14 cellular contexts compared by ENCODE assay signal in genomic region chr10:1643911-1644810, GRCh38.
A peak's percentile ranks its signal among the peaks of the same experiment; 100 is the strongest.
DNase-seq lines count a peak whose midpoint lies in the region; ATAC-seq and TF ChIP-seq lines count a peak whose summit lies in the region.
"Had no signal": no experiment of that assay in that cellular context is flagged by ENCODE, and none has a peak within 500 bp of the region (broad histone marks: within the 10 kb centered on the region; RNA-seq: fewer than 3 reads in every experiment).

No MANE protein-coding gene starts in this region.

- no peaks in the 10 kb centered on the region for H3K27me3 ChIP-seq in MG63
- H3K27me3 ChIP-seq: gastrocnemius medialis had no signal

- no peaks in the 10 kb centered on the region for H3K9me3 ChIP-seq in MG63
- H3K9me3 ChIP-seq: gastrocnemius medialis had no signal

- no peaks in the 10 kb centered on the region for H3K36me3 ChIP-seq in MG63
- H3K36me3 ChIP-seq: gastrocnemius medialis had no signal

- peaks cover 4% of the 10 kb centered on the region for H3K27me3 Mint-ChIP-seq in activated naive CD4-positive, alpha-beta T cell treated with anti-CD3 and anti-CD28 coated beads, Interleukin-2, amount 50 U/mL, for 24 hours
- H3K27me3 Mint-ChIP-seq in chondrocyte (ENCODE audit: low read depth) = peaks cover 1% of the 10 kb centered on the region
- peaks cover 34% of the 10 kb centered on the region for H3K27me3 Mint-ChIP-seq in type B pancreatic cell

- peak overlapping the region; percentile 61 for H3K27ac Mint-ChIP-seq in activated naive CD4-positive, alpha-beta T cell treated with anti-CD3 and anti-CD28 coated beads, Interleukin-2, amount 50 U/mL, for 24 hours
- H3K27ac Mint-ChIP-seq in activated naive CD4-positive, alpha-beta T cell treated with anti-CD3 and anti-CD28 coated beads, Interleukin-2, amount 50 U/mL, for 72 hours = peak overlapping the region in 1 of 2 donors; percentile 98
- no peak overlapping the region for H3K27ac Mint-ChIP-seq in chondrocyte (ENCODE audit: unreplicated experiment)
- H3K27ac Mint-ChIP-seq in type B pancreatic cell = no peak overlapping the region
- H3K27ac Mint-ChIP-seq: natural killer cell treated with Interleukin-12 subunit alpha and Interleukin-12 subunit beta and Interleukin-15 and Interleukin-18, amount 100 ng/mL, for 72 hours had no signal

- ATAC-seq in activated naive CD4-positive, alpha-beta T cell treated with anti-CD3 and anti-CD28 coated beads, Interleukin-2, amount 50 U/mL, for 72 hours = no peak
- ATAC-seq: gastrocnemius medialis; natural killer cell treated with Interleukin-12 subunit alpha and Interleukin-12 subunit beta and Interleukin-15 and Interleukin-18, amount 100 ng/mL, for 72 hours had no signal

- no peak overlapping the region for H3K4me3 ChIP-seq in MG63
- H3K4me3 ChIP-seq: gastrocnemius medialis had no signal

- H3K9me3 Mint-ChIP-seq in activated naive CD4-positive, alpha-beta T cell treated with anti-CD3 and anti-CD28 coated beads, Interleukin-2, amount 50 U/mL, for 24 hours = no peaks in the 10 kb centered on the region
- peaks cover 3 to 17% of the 10 kb centered on the region in 2 donors for H3K9me3 Mint-ChIP-seq in activated naive CD4-positive, alpha-beta T cell treated with anti-CD3 and anti-CD28 coated beads, Interleukin-2, amount 50 U/mL, for 72 hours
- H3K9me3 Mint-ChIP-seq in chondrocyte (ENCODE audit: low read depth) (no peaks in the 10 kb centered on the region), type B pancreatic cell (no peaks in the 10 kb centered on the region)

- no peak for TF ChIP-seq CTCF in chondrocyte (IDR thresholded peaks at IDR 0.05)
- TF ChIP-seq CTCF in type B pancreatic cell (conservative IDR thresholded peaks at IDR 0.05) = no peak

- H3K4me1 Mint-ChIP-seq in activated naive CD4-positive, alpha-beta T cell treated with anti-CD3 and anti-CD28 coated beads, Interleukin-2, amount 50 U/mL, for 24 hours = peaks cover 14% of the 10 kb centered on the region
- no peaks in the 10 kb centered on the region for H3K4me1 Mint-ChIP-seq in chondrocyte (ENCODE audit: low read depth)
- H3K4me1 Mint-ChIP-seq in type B pancreatic cell (ENCODE audit: unreplicated experiment) = peaks cover 18% of the 10 kb centered on the region

- no peaks in the 10 kb centered on the region for H3K36me3 Mint-ChIP-seq in activated naive CD4-positive, alpha-beta T cell treated with anti-CD3 and anti-CD28 coated beads, Interleukin-2, amount 50 U/mL, for 24 hours
- peaks cover 0 to 10% of the 10 kb centered on the region in 2 donors for H3K36me3 Mint-ChIP-seq in activated naive CD4-positive, alpha-beta T cell treated with anti-CD3 and anti-CD28 coated beads, Interleukin-2, amount 50 U/mL, for 72 hours
- H3K36me3 Mint-ChIP-seq in chondrocyte (ENCODE audit: low read depth) = no peaks in the 10 kb centered on the region
- no peaks in the 10 kb centered on the region for H3K36me3 Mint-ChIP-seq in type B pancreatic cell
- H3K36me3 Mint-ChIP-seq: IgD-negative memory B cell; natural killer cell treated with Interleukin-12 subunit alpha and Interleukin-12 subunit beta and Interleukin-15 and Interleukin-18, amount 100 ng/mL, for 72 hours had no signal

- no peak overlapping the region for H3K4me3 Mint-ChIP-seq in activated naive CD4-positive, alpha-beta T cell treated with anti-CD3 and anti-CD28 coated beads, Interleukin-2, amount 50 U/mL, for 24 hours
- H3K4me3 Mint-ChIP-seq in chondrocyte (ENCODE audit: unreplicated experiment) = no peak overlapping the region
- peak overlapping the region; percentile 2 for H3K4me3 Mint-ChIP-seq in type B pancreatic cell
- H3K4me3 Mint-ChIP-seq: activated T-cell treated with anti-CD3 and anti-CD28 coated beads, Interleukin-2, amount 50 U/mL, for 4 hours; IgD-negative memory B cell; natural killer cell treated with Interleukin-12 subunit alpha and Interleukin-12 subunit beta and Interleukin-15 and Interleukin-18, amount 100 ng/mL, for 72 hours had no signal

- DNase-seq in activated naive CD4-positive, alpha-beta T cell treated with anti-CD3 and anti-CD28 coated beads, Interleukin-2, amount 50 U/mL, for 72 hours (ENCODE audit: low spot score in 2 of 2) = no peak
- DNase-seq in NCI-H187 (lab: John Stamatoyannopoulos, UW) (peak; percentile 29 to 53), chondrocyte (ENCODE audit: low spot score) (peak; percentile 35), type B pancreatic cell (ENCODE audit: extremely low spot score, unreplicated experiment) (peak; percentile 49), MG63 (no peak), OCI-M2 (lab: John Stamatoyannopoulos, UW; ENCODE audit: unreplicated experiment) (no peak)
- DNase-seq: activated T-cell treated with anti-CD3 and anti-CD28 coated beads, Interleukin-2, amount 50 U/mL, for 4 hours; C1 segment of cervical spinal cord; gastrocnemius medialis; NCI-H1436 treated with DMSO at 0.1 percent for 48 hours; NCI-H446 treated with DMSO at 0.1 percent for 48 hours had no signal

Comparison
In these comparisons a context has a peak if more than half of its experiments do, and no peak if none do; other contexts are left out.
1. DNase-seq: peak in NCI-H187 (2 of 2), chondrocyte (single experiment) and type B pancreatic cell (single experiment); none in activated naive CD4-positive, alpha-beta T cell treated with anti-CD3 and anti-CD28 coated beads, Interleukin-2, amount 50 U/mL, for 72 hours (0 of 2), MG63 (single experiment) and OCI-M2 (single experiment).